In the genomic region with DNA sequence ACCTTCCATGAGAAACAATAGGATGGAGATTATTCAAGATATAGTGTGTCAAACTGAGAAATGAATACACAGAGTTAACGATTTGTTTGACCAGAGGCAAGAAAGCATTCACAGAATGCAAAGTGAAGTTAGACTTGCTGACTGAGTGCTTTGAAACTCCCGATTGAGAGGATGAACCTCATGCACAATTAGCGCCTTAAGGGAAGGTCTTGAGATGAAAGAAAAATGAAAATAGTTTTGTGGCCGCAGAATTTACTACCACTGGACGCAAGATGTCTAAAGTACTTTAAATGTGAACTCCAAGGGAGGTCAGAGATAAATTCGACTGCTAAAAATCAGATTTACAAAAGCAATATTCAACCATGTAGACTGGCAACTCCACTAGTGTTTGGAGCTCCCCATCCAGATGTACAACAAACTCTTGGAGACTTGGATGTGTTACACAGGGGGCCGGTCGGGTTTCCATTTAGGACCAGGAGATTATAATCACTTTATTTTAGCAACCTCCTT, we compare ENCODE assay signal across 1 cellular context.
TF ChIP-seq lines count a peak whose summit lies in the region.

No MANE protein-coding gene starts in this region.

TF ChIP-seq in H1, 55 proteins besides CTCF, POLR2A, EP300 and RAD21:
- peak; percentile 46 for TF ChIP-seq KDM4A (IDR thresholded peaks at IDR 0.05; ENCODE audit: low read depth, low read length, severe bottlenecking)
- TF ChIP-seq JUND (IDR thresholded peaks at IDR 0.05; ENCODE audit: low read length) = no peak
- no peak for TF ChIP-seq TAF7 (optimal IDR thresholded peaks at IDR 0.05; ENCODE audit: borderline replicate concordance, low read depth, low read length)
